Comparison of ENCODE assay signal across 14 cellular contexts in the genomic region with DNA sequence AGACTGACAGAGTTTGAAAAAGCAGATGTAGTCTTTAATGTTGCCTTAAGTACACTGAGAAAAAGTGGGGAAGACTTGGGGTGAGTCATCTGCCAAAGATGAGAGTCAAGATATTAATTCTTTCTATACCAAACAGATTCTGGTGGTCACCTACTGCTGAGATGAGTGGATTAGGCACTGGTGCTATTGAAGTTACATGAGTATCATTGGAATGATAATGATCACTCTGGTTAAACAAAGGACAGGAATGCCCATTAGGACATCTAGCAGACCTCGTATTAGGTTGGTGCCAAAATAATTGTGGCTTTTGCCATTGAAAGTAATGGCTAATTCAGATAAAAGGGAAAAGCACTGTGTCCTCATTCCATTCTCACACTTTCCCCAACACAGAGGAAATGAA.
"Had no signal": no experiment of that assay in that cellular context is flagged by ENCODE, and none has a peak within 500 bp of the region (broad histone marks: within the 10 kb centered on the region; RNA-seq: fewer than 3 reads in every experiment).

No MANE protein-coding gene starts in this region.

- ATAC-seq: activated CD4-positive, alpha-beta T cell treated with anti-CD3 and anti-CD28 coated beads for 36 hours; foreskin keratinocyte; lower lobe of right lung; natural killer cell; sciatic nerve had no signal

- H3K27ac ChIP-seq: coronary artery, foreskin keratinocyte, lower lobe of right lung, neutrophil, stomach had no signal

- H3K36me3 ChIP-seq: lower lobe of right lung, neutrophil, stomach had no signal

- H3K9me3 ChIP-seq: lower lobe of right lung, neutrophil had no signal

- H3K4me1 ChIP-seq: foreskin keratinocyte, lower lobe of right lung, stomach had no signal

- DNase-seq: activated CD4-positive, alpha-beta T cell treated with anti-CD3 and anti-CD28 coated beads for 36 hours; activated CD4-positive, alpha-beta T cell treated with anti-CD3 and anti-CD28 coated beads, Interleukin-2, amount 50 U/mL, for 48 hours; activated effector memory CD4-positive, alpha-beta T cell treated with Interleukin-2 at 50 U/mL for 16 hours; activated naive CD4-positive, alpha-beta T cell treated with anti-CD3 and anti-CD28 coated beads, Interleukin-2, amount 10 ng/mL, durations not matched to agents 7 days and 5 days; foreskin keratinocyte; hypothalamus; lower lobe of right lung; natural killer cell; stimulated activated CD4-positive, alpha-beta T cell treated with anti-CD3 and anti-CD28 coated beads, Interleukin-4, amount 100 ng/mL, for 1 hour; stomach had no signal

- H3K4me3 ChIP-seq: coronary artery, lower lobe of right lung, smooth muscle cell, stomach had no signal

- H3K27me3 ChIP-seq: foreskin keratinocyte, neutrophil, stomach had no signal

- H3K4me2 ChIP-seq: smooth muscle cell had no signal
